8 cellular contexts compared by ENCODE assay signal in the genomic region with DNA sequence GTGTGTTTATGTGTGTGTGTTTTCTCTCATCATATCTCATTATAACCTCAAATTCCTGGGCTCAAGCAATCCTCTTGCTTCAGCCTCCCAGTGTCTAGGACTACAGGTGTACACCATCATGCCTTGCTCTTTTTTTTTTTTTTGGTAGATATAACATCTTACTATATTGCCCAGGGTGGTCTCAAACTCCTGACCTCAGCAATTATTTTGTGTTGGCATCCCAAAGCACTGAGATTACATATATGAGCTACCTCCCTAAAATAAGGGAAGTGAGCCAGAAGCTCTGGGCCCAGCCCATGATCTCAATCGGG. TPM values are rescaled to one million over a fixed set of nuclear protein-coding genes. Genes with fewer than 3 reads are reported as not detected.
DNase-seq lines count a peak whose midpoint lies in the region; ATAC-seq and TF ChIP-seq lines count a peak whose summit lies in the region.

No MANE protein-coding gene starts in this region.

- ATAC-seq in GM18498 (IDR thresholded peaks at IDR 0.05; ENCODE audit: unreplicated experiment): peak; percentile 30
- no peak for ATAC-seq in GM18858 (IDR thresholded peaks at IDR 0.05; ENCODE audit: unreplicated experiment)
- no peak for ATAC-seq in GM18870 (IDR thresholded peaks at IDR 0.05; ENCODE audit: unreplicated experiment)
- ATAC-seq in GM21367 (IDR thresholded peaks at IDR 0.05; ENCODE audit: unreplicated experiment): no peak
- ATAC-seq in GM19397 (IDR thresholded peaks at IDR 0.05; ENCODE audit: unreplicated experiment): no peak

- peak overlapping the region; percentile 77 for H2AFZ ChIP-seq in trophoblast cell (ENCODE audit: insufficient read depth, low read length, poor library complexity)

- H2BK12ac ChIP-seq in trophoblast cell (ENCODE audit: low read length): no peak overlapping the region

- peaks cover 8% of the 10 kb centered on the region for H3K79me2 ChIP-seq in trophoblast cell (ENCODE audit: control insufficient read depth, insufficient read depth, low read length, poor library complexity)

- H3K4me2 ChIP-seq in trophoblast cell (ENCODE audit: low read length): peak overlapping the region; percentile 97

- H3K36me3 ChIP-seq in Peyer's patch (peaks cover 0 to 21% (median 5%) of the 10 kb centered on the region in 3 donors), esophagus squamous epithelium (peaks cover 0 to 22% (median 1%) of the 10 kb centered on the region in 3 donors), trophoblast cell (ENCODE audit: control insufficient read depth in 1 of 2, insufficient read depth in 2 of 2, low read length in 2 of 2) (peaks cover 5 to 12% of the 10 kb centered on the region in 2 experiments)

- no peak for TF ChIP-seq CTCF in Peyer's patch (IDR thresholded peaks at IDR 0.05)
- TF ChIP-seq CTCF in esophagus squamous epithelium (IDR thresholded peaks at IDR 0.05): no peak

- H4K12ac ChIP-seq in trophoblast cell (ENCODE audit: low read depth, low read length): peak overlapping the region; percentile 58

- no peaks in the 10 kb centered on the region for H3K27me3 ChIP-seq in Peyer's patch
- peaks cover 0 to 5% (median 0%) of the 10 kb centered on the region in 4 donors for H3K27me3 ChIP-seq in esophagus squamous epithelium
- H3K27me3 ChIP-seq in trophoblast cell (ENCODE audit: insufficient read depth, low read length): no peaks in the 10 kb centered on the region

- H4K8ac ChIP-seq in trophoblast cell (ENCODE audit: low read depth, low read length): peak overlapping the region; percentile 91

- peaks cover 3 to 17% (median 8%) of the 10 kb centered on the region in 4 donors for H3K4me1 ChIP-seq in Peyer's patch
- H3K4me1 ChIP-seq in esophagus squamous epithelium: peaks cover 0 to 30% (median 12%) of the 10 kb centered on the region in 3 donors
- peaks cover 6 to 8% of the 10 kb centered on the region in 2 experiments for H3K4me1 ChIP-seq in trophoblast cell (ENCODE audit: control insufficient read depth in 1 of 2, insufficient read depth in 2 of 2, low read length in 2 of 2)

- peaks cover 6% of the 10 kb centered on the region for H3K79me1 ChIP-seq in trophoblast cell (ENCODE audit: low read length)

- TF ChIP-seq POLR2A in Peyer's patch (IDR thresholded peaks at IDR 0.05) (no peak), esophagus squamous epithelium (IDR thresholded peaks at IDR 0.05) (no peak)

- H3K27ac ChIP-seq in Peyer's patch (peak overlapping the region; percentile 77 to 83 (median 80)), esophagus squamous epithelium (peak overlapping the region; percentile 89 to 94 (median 92)), trophoblast cell (ENCODE audit: low read depth, low read length) (peak overlapping the region; percentile 54)

- no peak overlapping the region for H2AK5ac ChIP-seq in trophoblast cell (ENCODE audit: low read length)

- H3K9me3 ChIP-seq in Peyer's patch: peaks cover 0 to 3% (median 0%) of the 10 kb centered on the region in 4 donors
- H3K9me3 ChIP-seq in esophagus squamous epithelium: no peaks in the 10 kb centered on the region
- H3K9me3 ChIP-seq in trophoblast cell (ENCODE audit: insufficient read depth, low read depth, low read length): no peaks in the 10 kb centered on the region

- H3K4me3 ChIP-seq in Peyer's patch (peak overlapping the region; percentile 66 to 79 (median 74)), esophagus squamous epithelium (peak overlapping the region; percentile 61 to 93 (median 76)), trophoblast cell (ENCODE audit: low read depth, low read length) (peak overlapping the region; percentile 67)

- peak overlapping the region; percentile 63 for H4K91ac ChIP-seq in trophoblast cell (ENCODE audit: low read depth, low read length)

- H2BK120ac ChIP-seq in trophoblast cell (ENCODE audit: insufficient read depth, low read length, poor library complexity): peak overlapping the region; percentile 14

- no peak for DNase-seq in Peyer's patch
- no peak for DNase-seq in esophagus squamous epithelium (lab: John Stamatoyannopoulos, UW)
- DNase-seq in trophoblast cell: no peak

- H2BK5ac ChIP-seq in trophoblast cell (ENCODE audit: low read depth, low read length, poor library complexity): peak overlapping the region; percentile 18

- WGBS in esophagus squamous epithelium, 2 donors: 0 to 11% methylated on average over 1 of the region's 1 CpG
- no CpG with 5 or more reads among the region's 1 CpG for WGBS in trophoblast cell (ENCODE audit: extremely low coverage, insufficient coverage, insufficient read length)

- no peak overlapping the region for H3K4ac ChIP-seq in trophoblast cell (ENCODE audit: low read depth, low read length)

- H3K14ac ChIP-seq in trophoblast cell (ENCODE audit: low read length): peak overlapping the region; percentile 81

- H3K23ac ChIP-seq in trophoblast cell (ENCODE audit: low read length): no peak overlapping the region

- intact Hi-C loops in esophagus squamous epithelium (cut with DNase I): no loop called here

- peak overlapping the region; percentile 57 for H3K18ac ChIP-seq in trophoblast cell (ENCODE audit: low read length)

- peak overlapping the region; percentile 94 for H3K9ac ChIP-seq in trophoblast cell (ENCODE audit: low read length)

RNA-seq across cellular contexts. Expression of a gene that starts 0.4 kb away (rescaled TPM):
- 1 to 10 TPM; 1.8 to 7.4 (median 5.2) TPM for total RNA-seq in Peyer's patch
- total RNA-seq in esophagus squamous epithelium: 10 to 100 TPM in 1 of 4 donors, 1 to 10 TPM in 3; 4.7 to 10.1 (median 8.4) TPM
- polyA plus RNA-seq in trophoblast cell (2013): 2.5 and 2.7 TPM in 2 replicates

RNA-seq across cellular contexts. Expression of a gene that starts 31.2 kb away (rescaled TPM):
- 10 to 100 TPM in 1 of 4 donors, 1 to 10 TPM in 3; 2.1 to 10.7 (median 3.7) TPM for total RNA-seq in Peyer's patch
- total RNA-seq in esophagus squamous epithelium: 1 to 10 TPM; 3.3 to 9.0 (median 5.7) TPM
- polyA plus RNA-seq in trophoblast cell (2013): 4.5 and 4.7 TPM in 2 replicates

RNA-seq across cellular contexts. Expression of a gene that starts 39.5 kb away (rescaled TPM):
- total RNA-seq in Peyer's patch (10 to 100 TPM; 33.6 to 86.6 (median 54.2) TPM), esophagus squamous epithelium (10 to 100 TPM; 44.3 to 87.9 (median 67.9) TPM)
- 5.7 and 6.0 TPM in 2 replicates for polyA plus RNA-seq in trophoblast cell (2013)

RNA-seq across cellular contexts. Expression of a gene that starts 43.5 kb away (rescaled TPM):
- total RNA-seq in Peyer's patch: 10 to 100 TPM in 2 of 4 donors, 1 to 10 TPM in 2; 3.0 to 67.7 (median 9.9) TPM
- 10 to 100 TPM; 14.7 to 24.6 (median 17.9) TPM for total RNA-seq in esophagus squamous epithelium
- 35.4 and 37.2 TPM in 2 replicates for polyA plus RNA-seq in trophoblast cell (2013)

RNA-seq across cellular contexts. Expression of a gene that starts 43.5 kb away (rescaled TPM):
- total RNA-seq in Peyer's patch: 1 to 10 TPM in 3 of 4 donors, under 1 TPM in 1; 0.53 to 6.6 (median 3.6) TPM
- total RNA-seq in esophagus squamous epithelium: 1 to 10 TPM; 1.1 to 6.7 (median 3.1) TPM
- polyA plus RNA-seq in trophoblast cell (2013): 1.3 and 1.6 TPM in 2 replicates
